In the genomic region with DNA sequence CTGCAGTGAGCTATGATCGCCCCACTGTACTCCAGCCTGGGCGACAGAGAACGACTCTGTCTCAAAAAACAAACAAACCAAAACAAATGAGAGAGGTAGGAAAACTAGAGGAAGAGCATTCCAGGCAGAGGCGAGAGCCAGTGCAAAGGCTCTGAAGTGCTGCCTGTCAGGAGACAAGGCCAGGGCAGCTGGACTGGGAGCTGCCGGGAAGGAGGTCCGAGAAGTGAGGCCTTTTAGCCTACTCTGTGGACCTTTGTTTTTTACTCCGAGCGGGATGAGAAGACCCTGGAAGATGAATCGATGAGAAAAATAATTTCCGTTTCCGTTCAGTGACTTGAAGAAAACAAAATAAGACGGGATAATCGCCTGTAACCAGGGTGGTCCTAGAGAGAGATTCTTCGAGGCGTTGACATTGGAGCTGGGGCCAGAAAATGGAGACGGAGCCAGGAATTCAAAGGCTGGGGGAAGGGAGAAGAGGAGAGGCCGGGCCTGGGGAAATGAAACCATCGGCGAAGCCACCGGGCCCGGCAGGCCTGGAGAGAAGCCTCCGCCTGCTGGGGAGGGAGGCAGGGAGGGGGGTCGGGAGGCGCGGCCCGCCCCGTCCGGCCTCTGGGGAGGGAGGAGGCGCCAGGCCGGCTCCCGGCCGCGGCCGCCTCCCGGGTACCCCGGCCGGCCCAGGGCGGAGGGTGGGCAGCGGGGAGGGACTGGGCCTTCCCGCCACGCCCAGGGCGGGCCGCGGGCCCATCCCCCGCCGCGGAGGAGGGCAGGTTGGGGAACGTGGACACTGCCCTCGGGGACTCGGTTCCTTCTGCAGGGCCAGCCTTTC, we compare ENCODE assay signal across 8 cellular contexts. TPM values are rescaled to one million over a fixed set of nuclear protein-coding genes. Genes with fewer than 3 reads are reported as not detected.
DNase-seq lines count a peak whose midpoint lies in the region; ATAC-seq and TF ChIP-seq lines count a peak whose summit lies in the region.

No MANE protein-coding gene starts in this region.

- ATAC-seq in naive thymus-derived CD8-positive, alpha-beta T cell = peak; percentile 86 to 90
- ATAC-seq in thoracic aorta (ENCODE audit: insufficient number of reproducible peaks, low FRiP score, low read depth) = peak; percentile 91

- H3K4me1 ChIP-seq in A673 (ENCODE audit: insufficient read depth, low read length, poor library complexity, severe bottlenecking) (peaks cover 11% of the 10 kb centered on the region), HUES64 (ENCODE audit: insufficient read depth, low read length) (peaks cover 14% of the 10 kb centered on the region), Peyer's patch (peaks cover 0 to 20% (median 15%) of the 10 kb centered on the region in 4 donors), thoracic aorta (ENCODE audit: control insufficient read depth in 1 of 2, low read depth in 2 of 2) (peaks cover 15 to 17% of the 10 kb centered on the region in 2 donors)

- no peaks in the 10 kb centered on the region for H3K9me3 ChIP-seq in A673 (ENCODE audit: low read depth, low read length, poor library complexity, severe bottlenecking)
- H3K9me3 ChIP-seq in HUES64 (ENCODE audit: insufficient read depth, low read depth, low read length) = no peaks in the 10 kb centered on the region
- no peaks in the 10 kb centered on the region for H3K9me3 ChIP-seq in Peyer's patch
- no peaks in the 10 kb centered on the region for H3K9me3 ChIP-seq in thoracic aorta

- H3K4me1 Mint-ChIP-seq in naive thymus-derived CD8-positive, alpha-beta T cell = peaks cover 10 to 27% (median 15%) of the 10 kb centered on the region in 4 donors

- H3K36me3 ChIP-seq in A673 (ENCODE audit: insufficient read depth, low read length, poor library complexity, severe bottlenecking) (no peaks in the 10 kb centered on the region), HUES64 (ENCODE audit: insufficient read depth, low read length) (no peaks in the 10 kb centered on the region), Peyer's patch (no peaks in the 10 kb centered on the region), thoracic aorta (no peaks in the 10 kb centered on the region)

- peak overlapping the region; percentile 86 for H3K9ac ChIP-seq in HUES64 (ENCODE audit: low read depth, low read length)

- TF ChIP-seq POLR2A in GM18526 (IDR thresholded peaks at IDR 0.05; ENCODE audit: extremely low read depth, insufficient read length) (peak; percentile 45), Peyer's patch (IDR thresholded peaks at IDR 0.05) (peak in 1 of 2 donors; percentile 31)

- WGBS in HUES64 = 4% methylated on average over 48 of the region's 50 CpGs

- DNase-seq in A673 (ENCODE audit: low spot score) (peak; percentile 87), Peyer's patch (peak; percentile 76 to 93 (median 91)), activated gamma-delta T cell (lab: John Stamatoyannopoulos, UW) (peak; percentile 41), fibroblast of the aortic adventitia (ENCODE audit: low read depth) (peak; percentile 88), thoracic aorta (ENCODE audit: low spot score) (peak; percentile 52)
- DNase-seq in naive thymus-derived CD8-positive, alpha-beta T cell = peak in 8 of 10 donors; percentile 26 to 61 (median 47)

- intact Hi-C loops in A673 (cut with micrococcal nuclease; ENCODE audit: unreplicated experiment) = no loop called here

- no peaks in the 10 kb centered on the region for H3K9me3 Mint-ChIP-seq in naive thymus-derived CD8-positive, alpha-beta T cell

- H3K4me3 ChIP-seq in A673 (ENCODE audit: low read depth, low read length, poor library complexity, severe bottlenecking) (peak overlapping the region; percentile 40), HUES64 (ENCODE audit: low read length) (peak overlapping the region; percentile 58), Peyer's patch (peak overlapping the region; percentile 41 to 53 (median 49)), fibroblast of the aortic adventitia (ENCODE audit: low read depth, low read length) (peak overlapping the region; percentile 61), thoracic aorta (peak overlapping the region; percentile 77)

- CTCF ChIA-PET in A673 (lab: Charles Lee) = interaction anchor here (0.6 kb wide), 1 partner anchor 30 kb away, joined by 4 read pairs; no protein-coding TSS in a partner anchor

- peak overlapping the region; percentile 87 for H3K27ac ChIP-seq in A673 (ENCODE audit: low read depth, low read length, poor library complexity, severe bottlenecking)
- H3K27ac ChIP-seq in HUES64 (ENCODE audit: low read depth, low read length) = peak overlapping the region; percentile 95
- peak overlapping the region; percentile 83 to 94 (median 86) for H3K27ac ChIP-seq in Peyer's patch
- H3K27ac ChIP-seq in thoracic aorta = peak overlapping the region; percentile 92 to 98

- peak overlapping the region; percentile 89 to 99 (median 95) for H3K4me3 Mint-ChIP-seq in naive thymus-derived CD8-positive, alpha-beta T cell

- H3K27ac Mint-ChIP-seq in naive thymus-derived CD8-positive, alpha-beta T cell = peak overlapping the region; percentile 94 to 100 (median 98)

- POLR2A ChIA-PET in A673 (lab: Charles Lee; ENCODE audit: low non-redundant PET) = no interaction called here
- POLR2A ChIA-PET in naive thymus-derived CD8-positive, alpha-beta T cell (lab: Charles Lee) = interaction anchor here (0.6 to 4.4 kb wide), 6 partner anchors 8 to 189 kb away, joined by 4 to 32 read pairs (median 6); partner anchors contain the start of genes SERTAD1 and SERTAD3

- TSS peak; percentile 98 for BruUV-seq in A673 (replicated peaks; lab: Mats Ljungman, UMichigan)

- H3K27me3 Mint-ChIP-seq in naive thymus-derived CD8-positive, alpha-beta T cell = no peaks in the 10 kb centered on the region

- H3K36me3 Mint-ChIP-seq in naive thymus-derived CD8-positive, alpha-beta T cell = no peaks in the 10 kb centered on the region

- TF ChIP-seq CTCF in A673 (conservative IDR thresholded peaks at IDR 0.05; ENCODE audit: low read depth, low read length) = no peak
- TF ChIP-seq CTCF in Peyer's patch (IDR thresholded peaks at IDR 0.05) = no peak
- no peak for TF ChIP-seq CTCF in fibroblast of the aortic adventitia (IDR thresholded peaks at IDR 0.05; ENCODE audit: insufficient read depth, low read length)
- no peak for TF ChIP-seq CTCF in thoracic aorta (IDR thresholded peaks at IDR 0.05)

- H3K27me3 ChIP-seq in A673 (replicated peaks; ENCODE audit: insufficient read depth, low read depth, low read length, poor library complexity) = no peaks in the 10 kb centered on the region
- H3K27me3 ChIP-seq in HUES64 (ENCODE audit: insufficient read depth, low read length) = no peaks in the 10 kb centered on the region
- H3K27me3 ChIP-seq in Peyer's patch = no peaks in the 10 kb centered on the region
- H3K27me3 ChIP-seq in thoracic aorta (replicated peaks; ENCODE audit: insufficient read depth) = no peaks in the 10 kb centered on the region

RNA-seq across cellular contexts. Expression of gene SERTAD1, which starts 7.8 kb away (rescaled TPM):
- 9.6 and 16.5 TPM in 2 replicates for total RNA-seq in A673 (2021)
- polyA plus RNA-seq in HUES64 (2013, experiment 1 of 2) = 4.3 TPM
- 3.5 TPM for polyA plus RNA-seq in HUES64 (2013, experiment 2 of 2)
- total RNA-seq in Peyer's patch = 10 to 100 TPM in 2 of 4 donors, 1 to 10 TPM in 2; 4.1 to 18.2 (median 11.6) TPM
- 13.8 and 18.2 TPM in 2 replicates for total RNA-seq in fibroblast of the aortic adventitia (ENCODE audit: low replicate concordance)
- 1 to 10 TPM; 6.2 to 8.1 TPM for total RNA-seq in naive thymus-derived CD8-positive, alpha-beta T cell
- polyA plus RNA-seq in naive thymus-derived CD8-positive, alpha-beta T cell = 10 to 100 TPM in 1 of 3 donors, 1 to 10 TPM in 2; 2.6 to 10.4 (median 3.5) TPM
- 10 to 100 TPM; 22.7 to 42.3 TPM for total RNA-seq in thoracic aorta

RNA-seq across cellular contexts. Expression of gene SERTAD3, which starts 10.5 kb away (rescaled TPM):
- total RNA-seq in A673 (2021) (26.3 and 28.7 TPM in 2 replicates), Peyer's patch (10 to 100 TPM in 3 of 4 donors, 1 to 10 TPM in 1; 9.1 to 22.4 (median 15.2) TPM), fibroblast of the aortic adventitia (ENCODE audit: low replicate concordance) (6.2 and 24.4 TPM in 2 replicates), thoracic aorta (10 to 100 TPM; 12.3 to 19.4 TPM)
- 17.2 TPM for polyA plus RNA-seq in HUES64 (2013, experiment 1 of 2)
- polyA plus RNA-seq in HUES64 (2013, experiment 2 of 2) = 21.0 TPM
- 10 to 100 TPM in 1 of 2 experiments, 1 to 10 TPM in 1; 9.5 to 10.6 TPM for total RNA-seq in naive thymus-derived CD8-positive, alpha-beta T cell
- polyA plus RNA-seq in naive thymus-derived CD8-positive, alpha-beta T cell = 1 to 10 TPM; 2.3 to 9.2 (median 2.9) TPM

RNA-seq across cellular contexts. Expression of gene PRX, which starts 20.4 kb away (rescaled TPM):
- total RNA-seq in A673 (2021) (2.5 and 3.9 TPM in 2 replicates), Peyer's patch (1 to 10 TPM; 1.4 to 7.4 (median 3.0) TPM), fibroblast of the aortic adventitia (ENCODE audit: low replicate concordance) (2.0 and 10.2 TPM in 2 replicates), thoracic aorta (1 to 10 TPM; 3.7 to 7.3 TPM)
- 3.3 TPM for polyA plus RNA-seq in HUES64 (2013, experiment 1 of 2)
- 3.1 TPM for polyA plus RNA-seq in HUES64 (2013, experiment 2 of 2)
- 1 to 10 TPM; 3.8 to 4.0 TPM for total RNA-seq in naive thymus-derived CD8-positive, alpha-beta T cell
- polyA plus RNA-seq in naive thymus-derived CD8-positive, alpha-beta T cell = under 1 TPM; 0.39 to 0.49 (median 0.44) TPM

RNA-seq across cellular contexts. Expression of gene BLVRB, which starts 31.9 kb away (rescaled TPM):
- total RNA-seq in A673 (2021) (36.1 and 48.2 TPM in 2 replicates), Peyer's patch (100 to 1,000 TPM; 148 to 277 (median 218) TPM), fibroblast of the aortic adventitia (ENCODE audit: low replicate concordance) (71.5 and 77.2 TPM in 2 replicates), thoracic aorta (100 to 1,000 TPM in 1 of 2 donors, 10 to 100 TPM in 1; 97.4 to 229 TPM)
- 17.7 TPM for polyA plus RNA-seq in HUES64 (2013, experiment 1 of 2)
- polyA plus RNA-seq in HUES64 (2013, experiment 2 of 2) = 21.0 TPM
- total RNA-seq in naive thymus-derived CD8-positive, alpha-beta T cell = 10 to 100 TPM; 11.8 to 12.8 TPM
- polyA plus RNA-seq in naive thymus-derived CD8-positive, alpha-beta T cell = 10 to 100 TPM; 17.3 to 27.8 (median 22.6) TPM

RNA-seq across cellular contexts. Expression of gene SPTBN4, which starts 33.2 kb away (rescaled TPM):
- total RNA-seq in A673 (2021) (0.43 and 0.94 TPM in 2 replicates), Peyer's patch (1 to 10 TPM in 2 of 4 donors, under 1 TPM in 2; 0.18 to 6.6 (median 2.0) TPM), fibroblast of the aortic adventitia (ENCODE audit: low replicate concordance) (3.5 and 9.5 TPM in 2 replicates), thoracic aorta (1 to 10 TPM; 2.0 to 7.0 TPM)
- 0.80 TPM for polyA plus RNA-seq in HUES64 (2013, experiment 1 of 2)
- 1.6 TPM for polyA plus RNA-seq in HUES64 (2013, experiment 2 of 2)
- total RNA-seq in naive thymus-derived CD8-positive, alpha-beta T cell = under 1 TPM; 0.47 to 0.62 TPM
- polyA plus RNA-seq in naive thymus-derived CD8-positive, alpha-beta T cell = under 1 TPM in 1 of 3 donors, not detected in 2; 0.13 TPM

Comparison
In these comparisons a context has a peak if more than half of its experiments do, and no peak if none do; other contexts are left out.
1. Peak in every context shown above with its lines: DNase-seq, ATAC-seq, H3K4me3 ChIP-seq and H3K27ac ChIP-seq.
2. DNase-seq: peak in every context shown above with its lines; median percentile 91 in Peyer's patch; 88 in fibroblast of the aortic adventitia; 87 in A673; 52 in thoracic aorta; 47 in naive thymus-derived CD8-positive, alpha-beta T cell; 41 in activated gamma-delta T cell.